ENCODE assay signal across 29 cellular contexts in the genomic region with DNA sequence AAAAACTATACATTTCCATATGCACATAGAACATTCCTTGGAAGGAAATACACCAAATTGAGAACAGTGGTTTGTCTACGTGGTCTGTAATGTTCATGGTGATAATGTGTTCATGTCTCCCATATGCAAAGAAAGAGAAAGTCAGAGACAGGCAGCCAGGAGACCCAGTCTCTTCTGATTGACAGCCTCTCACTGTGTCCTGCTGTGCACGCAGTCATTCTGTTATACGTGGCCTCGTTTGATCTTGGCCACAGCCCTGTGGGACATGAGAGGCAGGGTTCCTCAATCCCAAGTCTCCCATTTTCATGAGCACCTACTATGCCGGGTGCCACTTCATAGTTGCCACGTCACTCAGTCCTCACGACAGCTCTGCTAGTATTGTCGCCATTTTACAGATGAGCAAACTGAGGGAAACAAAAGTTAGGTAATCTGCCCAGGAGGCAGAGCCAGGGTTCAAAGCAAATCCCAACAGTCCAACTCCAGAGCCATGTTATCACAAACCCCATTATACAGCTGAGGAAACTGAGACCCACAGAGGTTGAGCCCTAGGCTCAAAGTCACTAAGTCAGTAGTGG.
"Had no signal": no experiment of that assay in that cellular context is flagged by ENCODE, and none has a peak within 500 bp of the region (broad histone marks: within the 10 kb centered on the region; RNA-seq: fewer than 3 reads in every experiment).

No MANE protein-coding gene starts in this region.

- H3K9me3 ChIP-seq: adrenal gland, body of pancreas, colonic mucosa had no signal

- H3K36me3 ChIP-seq: adrenal gland, colonic mucosa, WERI-Rb-1 had no signal

- H3K4me1 ChIP-seq: adrenal gland, body of pancreas, colonic mucosa had no signal

- H3K27me3 ChIP-seq: adrenal gland, body of pancreas, colonic mucosa had no signal

- FAIRE-seq: frontal cortex had no signal

- H3K4me3 ChIP-seq: adrenal gland, body of pancreas, colonic mucosa had no signal

- DNase-seq: activated B cell treated with CpG ODN at 0.5 μM for 24 hours; activated CD4-positive, alpha-beta T cell treated with anti-CD3 and anti-CD28 coated beads for 48 hours; activated CD4-positive, alpha-beta T cell treated with anti-CD3 and anti-CD28 coated beads, Interleukin-2, amount 50 U/mL, for 1 hour; activated CD4-positive, alpha-beta T cell treated with anti-CD3 and anti-CD28 coated beads, Interleukin-2, amount 50 U/mL, for 48 hours; activated CD8-positive, alpha-beta memory T cell treated with anti-CD3 and anti-CD28 coated beads, Interleukin-2, amount 10 ng/mL, durations not matched to agents 7 days and 5 days; activated CD8-positive, alpha-beta memory T cell treated with anti-CD3 and anti-CD28 coated beads, Interleukin-2, amount 50 U/mL, for 4 hours; activated CD8-positive, alpha-beta T cell treated with anti-CD3 and anti-CD28 coated beads for 36 hours; activated effector memory CD4-positive, alpha-beta T cell treated with anti-CD3 and anti-CD28 coated beads, Interleukin-2, amount 50 U/mL, for 16 hours; activated naive CD4-positive, alpha-beta T cell treated with anti-CD3 and anti-CD28 coated beads for 36 hours; activated naive CD8-positive, alpha-beta T cell treated with anti-CD3 and anti-CD28 coated beads for 36 hours; activated naive CD8-positive, alpha-beta T cell treated with anti-CD3 and anti-CD28 coated beads, Interleukin-2, amount 50 U/mL, for 24 hours; activated T-cell treated with anti-CD3 and anti-CD28 coated beads, Interleukin-2, amount 50 U/mL, for 1 hour; activated T-cell treated with anti-CD3 and anti-CD28 coated beads, Interleukin-2, amount 50 U/mL, for 48 hours; adrenal gland; amygdala; aorta; body of pancreas; central memory CD4-positive, alpha-beta T cell; cerebellar nuclear complex; colonic mucosa; effector CD8-positive, alpha-beta T cell; foreskin fibroblast; T-cell; T-helper 17 cell; T1000; WERI-Rb-1 had no signal

- ATAC-seq: activated CD4-positive, CD25-positive, alpha-beta regulatory T cell treated with anti-CD3 and anti-CD28 coated beads, Interleukin-2, amount 50 U/mL, for 24 hours; activated CD8-positive, alpha-beta memory T cell treated with anti-CD3 and anti-CD28 coated beads, Interleukin-2, amount 10 ng/mL, durations not matched to agents 7 days and 5 days; activated CD8-positive, alpha-beta T cell treated with anti-CD3 and anti-CD28 coated beads for 36 hours; activated naive CD8-positive, alpha-beta T cell treated with anti-CD3 and anti-CD28 coated beads, Interleukin-2, amount 50 U/mL, for 24 hours; body of pancreas; esophagus mucosa; T-cell; T-helper 17 cell had no signal

- H3K27ac ChIP-seq: adrenal gland, body of pancreas, colonic mucosa, WERI-Rb-1 had no signal
